ENCODE assay signal across 23 cellular contexts in the genomic region with DNA sequence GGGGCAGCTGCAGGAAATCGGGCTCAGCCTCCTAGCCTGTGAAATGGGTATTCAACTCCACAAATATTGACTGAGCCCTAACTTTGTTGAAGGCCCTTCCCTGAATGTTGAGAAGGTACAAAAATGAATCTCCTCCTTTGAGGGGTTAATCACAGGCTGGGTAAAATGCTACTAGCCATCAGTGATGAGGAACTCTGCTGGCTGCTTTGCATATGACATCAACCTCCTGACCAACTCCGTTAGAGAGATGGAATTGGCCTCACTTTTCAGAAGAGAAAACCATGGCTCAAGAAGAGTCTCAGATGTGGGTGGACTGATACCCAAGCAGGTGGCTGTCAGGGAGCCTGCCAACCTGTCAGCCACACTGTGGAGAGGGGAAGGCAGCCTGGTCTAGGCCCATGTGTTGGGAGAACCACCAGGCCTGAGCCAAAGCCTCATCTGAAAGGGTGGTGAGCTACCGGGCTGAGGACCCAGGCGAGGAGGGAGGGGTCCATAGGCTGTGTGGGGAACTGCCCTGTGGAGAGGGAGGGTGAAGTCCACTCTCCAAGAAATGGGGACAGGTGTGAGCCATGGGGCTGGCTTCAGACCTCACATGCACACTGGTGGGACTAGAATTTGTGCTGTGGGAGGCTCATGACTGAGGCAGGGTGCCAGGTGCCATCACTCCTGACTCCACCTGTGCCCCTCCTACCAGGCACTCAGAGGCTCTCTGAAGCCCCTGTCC. TPM values are rescaled to one million over a fixed set of nuclear protein-coding genes. Genes with fewer than 3 reads are reported as not detected.
A peak's percentile ranks its signal among the peaks of the same experiment; 100 is the strongest.
DNase-seq lines count a peak whose midpoint lies in the region; ATAC-seq, FAIRE-seq and TF ChIP-seq lines count a peak whose summit lies in the region.
"Had no signal": no experiment of that assay in that cellular context is flagged by ENCODE, and none has a peak within 500 bp of the region (broad histone marks: within the 10 kb centered on the region; RNA-seq: fewer than 3 reads in every experiment).

No MANE protein-coding gene starts in this region.

- no peaks in the 10 kb centered on the region for H3K9me3 ChIP-seq in H1 (ENCODE audit: insufficient read depth in 2 of 2, low read depth in 1 of 2, low read length in 1 of 2)
- H3K9me3 ChIP-seq: psoas muscle, SJSA1, uterus had no signal

- no peak overlapping the region for H2BK120ac ChIP-seq in H1 (replicated peaks; ENCODE audit: low read depth, low read length)

- H3K4me2 ChIP-seq in H1 (ENCODE audit: insufficient read depth in 1 of 2, low read depth in 2 of 2, low read length in 2 of 2), result no peak overlapping the region
- H3K4me2 ChIP-seq: hepatocyte had no signal

- no peak overlapping the region for H3K18ac ChIP-seq in H1 (ENCODE audit: extremely low read depth, low read length)

- H3K4me3 ChIP-seq in GM12865 (ENCODE audit: low read depth, low read length) (no peak overlapping the region), H1 (ENCODE audit: extremely low read depth in 1 of 4, insufficient read depth in 2 of 4, low read depth in 3 of 4, low read length in 4 of 4) (no peak overlapping the region)
- H3K4me3 ChIP-seq: coronary artery, hepatocyte, psoas muscle, SJSA1, uterus had no signal

- TF ChIP-seq POLR2A in H1 (IDR thresholded peaks at IDR 0.05; ENCODE audit: control extremely low read depth in 1 of 2, low read depth in 2 of 2, low read length in 2 of 2), result no peak

- DNase-seq in GM12865 (ENCODE audit: low read depth), result peak; percentile 38
- DNase-seq in H1 (ENCODE audit: low read depth in 1 of 2, low spot score in 2 of 2), result no peak
- no peak for DNase-seq in HuH-7.5 (ENCODE audit: low spot score)
- no peak for DNase-seq in C1 segment of cervical spinal cord (lab: John Stamatoyannopoulos, UW)
- DNase-seq: activated CD4-positive, CD25-positive, alpha-beta regulatory T cell; DND-41; KG1; NCI-H1105 treated with DMSO at 0.1 percent for 48 hours; NCI-H524; OCI-M1; psoas muscle; small intestine; stimulated activated CD4-positive, alpha-beta T cell treated with anti-CD3 and anti-CD28 coated beads, Interleukin-4, amount 100 ng/mL, for 4 hours; uterus had no signal

- peaks cover 3% of the 10 kb centered on the region; the same call in 1 of the 2 replicates for H3K79me1 ChIP-seq in H1 (ENCODE audit: low read depth, low read length)

- H3K4me1 ChIP-seq in H1 (replicated peaks in 1 of 4; ENCODE audit: control insufficient read depth in 3 of 4, insufficient read depth in 4 of 4, low read length in 3 of 4), result peaks cover 2 to 9% (median 6%) of the 10 kb centered on the region in 4 experiments
- H3K4me1 ChIP-seq: psoas muscle, SJSA1, uterus had no signal

- no peak overlapping the region for H3K9ac ChIP-seq in H1 (replicated peaks in 1 of 4; ENCODE audit: extremely low read depth in 1 of 4, low read depth in 3 of 4, low read length in 3 of 4)

- H3K79me2 ChIP-seq in H1 (ENCODE audit: control insufficient read depth in 1 of 2, insufficient read depth in 2 of 2, low read length in 2 of 2), result 0 out of 4 replicates have a peak, but pooled peaks cover 0 to under 1% of the 10 kb centered on the region in 2 experiments
- H3K79me2 ChIP-seq: hepatocyte had no signal

- WGBS in H1 (ENCODE audit: extremely low coverage in 1 of 2, insufficient coverage in 1 of 2, insufficient read length in 1 of 2, insufficient replicate concordance in 2 of 2, low coverage in 1 of 2, low lambda C conversion rate in 2 of 2, missing lambda C conversion rate in 1 of 2), 2 experiments, result 85% methylated on average over 4 of the region's 4 CpGs; no CpG with 5 or more reads in 1 of the 2 experiments

- TF ChIP-seq RAD21 in H1 (IDR thresholded peaks at IDR 0.05 in 1 of 2, conservative IDR thresholded peaks at IDR 0.05 in 1 of 2; ENCODE audit: low read depth in 2 of 2, low read length in 2 of 2), result no peak

- TF ChIP-seq CTCF in GM12865 (IDR thresholded peaks at IDR 0.05; ENCODE audit: insufficient read depth, low read depth, low read length, missing control alignments) (no peak), H1 (IDR thresholded peaks at IDR 0.05; ENCODE audit: control extremely low read depth in 1 of 3, insufficient read depth in 1 of 3, low read depth in 1 of 3, low read length in 3 of 3) (no peak)

- H3K27me3 ChIP-seq in H1 (replicated peaks in 1 of 4; ENCODE audit: control insufficient read depth in 3 of 4, extremely low read depth in 1 of 4, insufficient read depth in 3 of 4, low read length in 3 of 4), result no peaks in the 10 kb centered on the region
- H3K27me3 ChIP-seq: hepatocyte, SJSA1, uterus had no signal

- no peak overlapping the region for H2AK5ac ChIP-seq in H1 (ENCODE audit: low read depth, low read length)

- H2BK5ac ChIP-seq in H1 (ENCODE audit: low read depth, low read length), result no peak overlapping the region

- H4K5ac ChIP-seq in H1 (ENCODE audit: insufficient read length, low read depth, low read length), result no peak overlapping the region

- H3K27ac ChIP-seq in H1 (ENCODE audit: low read depth, low read length), result no peak overlapping the region
- H3K27ac ChIP-seq: coronary artery, hepatocyte, psoas muscle, SJSA1, uterus had no signal

- no peak for ATAC-seq in GM21529 (IDR thresholded peaks at IDR 0.05; ENCODE audit: unreplicated experiment)
- ATAC-seq: psoas muscle had no signal

- H3K27ac Mint-ChIP-seq in IgD-negative memory B cell, result peak overlapping the region in 2 of 3 donors; percentile 31 to 55
- H3K27ac Mint-ChIP-seq: activated T-helper 2 cell treated with anti-CD3 and anti-CD28 coated beads, Interferon-gamma antibody, Interleukin-2, Interleukin-4, amounts not matched to agents 10 μg/mL and 5 μg/mL and 100 μg/mL, durations not matched to agents 14 hours and 24 hours and 36 hours; brain; T-helper 2 cell treated with Interferon-gamma antibody and Interleukin-4, amounts not matched to agents 5 μg/mL and 100 μg/mL, for 36 hours had no signal

- no peaks in the 10 kb centered on the region for H3K23me2 ChIP-seq in H1 (ENCODE audit: low read depth, low read length)

- H2BK15ac ChIP-seq in H1 (ENCODE audit: low read length), result no peak overlapping the region

- CTCF ChIA-PET in H1 (lab: Charles Lee; ENCODE audit: partially characterized antibody), result interaction anchor here (0.5 to 1.5 kb wide), 4 partner anchors 10 to 367 kb away, joined by 3 to 9 read pairs (median 4); a partner anchor contains a TSS

- H3K4ac ChIP-seq in H1 (replicated peaks; ENCODE audit: insufficient read length, low read depth, low read length), result no peak overlapping the region

- no peak overlapping the region for H3K23ac ChIP-seq in H1 (ENCODE audit: insufficient read length)

- H3K36me3 ChIP-seq in H1 (ENCODE audit: control insufficient read depth in 2 of 4, insufficient read depth in 4 of 4, low read length in 3 of 4), result peaks cover 0 to 8% (median 6%) of the 10 kb centered on the region in 4 experiments; a peak in 5 of 8 replicates
- H3K36me3 ChIP-seq: uterus had no signal

- TF ChIP-seq EP300 in H1 (IDR thresholded peaks at IDR 0.05; ENCODE audit: borderline replicate concordance in 1 of 2, low read depth in 2 of 2, low read length in 2 of 2), result no peak

- H3K14ac ChIP-seq in H1 (ENCODE audit: insufficient read length), result no peak overlapping the region

- H2BK12ac ChIP-seq in H1 (ENCODE audit: low read depth, low read length), result no peak overlapping the region; the same call in 1 of the 2 replicates

- H2BK20ac ChIP-seq in H1 (ENCODE audit: low read length), result no peak overlapping the region

- POLR2A ChIA-PET in H1 (lab: Charles Lee; ENCODE audit: partially characterized antibody), result interaction anchor here (0.6 to 21.6 kb wide), 7 partner anchors 8 to 429 kb away, joined by 3 to 230 read pairs (median 3); a partner anchor contains a TSS

- peak overlapping the region; percentile 40; the same call in 1 of the 2 replicates for H4K8ac ChIP-seq in H1 (ENCODE audit: extremely low read depth, insufficient read depth, low read length)

- peak overlapping the region in 1 of 4 donors; percentile 12 for H3K4me3 Mint-ChIP-seq in IgD-negative memory B cell
- H3K4me3 Mint-ChIP-seq: brain; T-helper 2 cell treated with Interferon-gamma antibody and Interleukin-4, amounts not matched to agents 5 μg/mL and 100 μg/mL, for 36 hours had no signal

- H3K27me3 Mint-ChIP-seq in IgD-negative memory B cell, result no peaks in the 10 kb centered on the region
- H3K27me3 Mint-ChIP-seq: brain had no signal

- no peaks in the 10 kb centered on the region for H3K36me3 Mint-ChIP-seq in IgD-negative memory B cell
- H3K36me3 Mint-ChIP-seq: brain had no signal

- no peak for FAIRE-seq in H1 (lab: Jason Lieb, UNC)
- FAIRE-seq: islet of Langerhans, small intestine had no signal

- peaks cover 5 to 9% (median 6%) of the 10 kb centered on the region in 3 donors for H3K4me1 Mint-ChIP-seq in IgD-negative memory B cell
- H3K4me1 Mint-ChIP-seq: brain had no signal

- H2AFZ ChIP-seq in H1 (ENCODE audit: low read length), result no peak overlapping the region
- H2AFZ ChIP-seq: hepatocyte had no signal

- H3K56ac ChIP-seq in H1 (replicated peaks; ENCODE audit: insufficient read length, low read depth, low read length), result no peak overlapping the region

- peaks cover 0 to 3% of the 10 kb centered on the region in 2 experiments for H4K20me1 ChIP-seq in H1 (replicated peaks in 1 of 2; ENCODE audit: control insufficient read depth in 1 of 2, insufficient read depth in 2 of 2, low read length in 2 of 2)

- no peaks in the 10 kb centered on the region for H3K9me3 Mint-ChIP-seq in IgD-negative memory B cell
- H3K9me3 Mint-ChIP-seq: activated T-helper 2 cell treated with anti-CD3 and anti-CD28 coated beads, Interferon-gamma antibody, Interleukin-2, Interleukin-4, amounts not matched to agents 10 μg/mL and 5 μg/mL and 100 μg/mL, durations not matched to agents 14 hours and 24 hours and 36 hours; brain; T-helper 2 cell treated with Interferon-gamma antibody and Interleukin-4, amounts not matched to agents 5 μg/mL and 100 μg/mL, for 36 hours had no signal

- H4K91ac ChIP-seq in H1 (replicated peaks; ENCODE audit: insufficient read length, low read length), result no peak overlapping the region

RNA-seq across cellular contexts. Expression of a gene that starts 11.8 kb away (rescaled TPM):
- polyA plus RNA-seq in IgD-negative memory B cell (2.0 TPM), H1 (2011; rRNA removed) (39.2 and 53.7 TPM in 2 replicates)
- total RNA-seq in H1 (2021; fragmentation: NEBNext Ultra II Directional; extraction: Animal tissue kit (Norgen Biotek cat#: 25700)), result 87.0 and 90.0 TPM in 2 replicates
- polyA plus RNA-seq in H1 (2011; cell fraction: cytosol; rRNA removed), result 60.2 TPM
- 77.0 TPM for polyA plus RNA-seq in H1 (2011; cell fraction: nucleus; rRNA removed)
- 76.4 to 81.1 TPM (median 78.9 TPM) in 4 replicates for polyA plus RNA-seq in H1 (2012, experiment 1 of 2)
- polyA plus RNA-seq in H1 (2012, experiment 2 of 2), result 74.2 TPM
- 48.2 TPM for polyA plus RNA-seq in H1 (2013, experiment 1 of 2)
- 49.9 TPM for polyA plus RNA-seq in H1 (2013, experiment 2 of 2)
- 35.7 and 48.7 TPM in 2 replicates for polyA minus RNA-seq in H1 (2011; rRNA and poly(A)+ RNA removed)
- polyA minus RNA-seq in H1 (2011; cell fraction: cytosol; rRNA and poly(A)+ RNA removed), result 26.7 TPM
- 34.7 TPM for polyA minus RNA-seq in H1 (2011; cell fraction: nucleus; rRNA and poly(A)+ RNA removed)

RNA-seq across cellular contexts. Expression of a gene that starts 12.0 kb away (rescaled TPM):
- polyA plus RNA-seq in IgD-negative memory B cell (36.4 TPM), H1 (2011; rRNA removed) (76.8 and 103 TPM in 2 replicates)
- 21.4 and 21.5 TPM in 2 replicates for total RNA-seq in H1 (2021; fragmentation: NEBNext Ultra II Directional; extraction: Animal tissue kit (Norgen Biotek cat#: 25700))
- polyA plus RNA-seq in H1 (2011; cell fraction: cytosol; rRNA removed), result 34.0 TPM
- polyA plus RNA-seq in H1 (2011; cell fraction: nucleus; rRNA removed), result 53.5 TPM
- 18.1 to 31.4 TPM (median 28.3 TPM) in 4 replicates for polyA plus RNA-seq in H1 (2012, experiment 1 of 2)
- polyA plus RNA-seq in H1 (2012, experiment 2 of 2), result 36.8 TPM
- 29.6 TPM for polyA plus RNA-seq in H1 (2013, experiment 1 of 2)
- polyA plus RNA-seq in H1 (2013, experiment 2 of 2), result 26.8 TPM
- 20.3 and 23.4 TPM in 2 replicates for polyA minus RNA-seq in H1 (2011; rRNA and poly(A)+ RNA removed)
- polyA minus RNA-seq in H1 (2011; cell fraction: cytosol; rRNA and poly(A)+ RNA removed), result 13.9 TPM
- 21.1 TPM for polyA minus RNA-seq in H1 (2011; cell fraction: nucleus; rRNA and poly(A)+ RNA removed)

RNA-seq across cellular contexts. Expression of a gene that starts 13.7 kb away (rescaled TPM):
- polyA plus RNA-seq in IgD-negative memory B cell (21.5 TPM), H1 (2011; rRNA removed) (9.9 and 12.6 TPM in 2 replicates)
- total RNA-seq in H1 (2021; fragmentation: NEBNext Ultra II Directional; extraction: Animal tissue kit (Norgen Biotek cat#: 25700)), result 7.5 and 8.1 TPM in 2 replicates
- polyA plus RNA-seq in H1 (2011; cell fraction: cytosol; rRNA removed), result 11.1 TPM
- polyA plus RNA-seq in H1 (2011; cell fraction: nucleus; rRNA removed), result 29.3 TPM
- 7.0 to 9.4 TPM (median 7.7 TPM) in 4 replicates for polyA plus RNA-seq in H1 (2012, experiment 1 of 2)
- 6.5 TPM for polyA plus RNA-seq in H1 (2012, experiment 2 of 2)
- 3.9 TPM for polyA plus RNA-seq in H1 (2013, experiment 1 of 2)
- 3.5 TPM for polyA plus RNA-seq in H1 (2013, experiment 2 of 2)
- polyA minus RNA-seq in H1 (2011; rRNA and poly(A)+ RNA removed), result 2.7 and 9.6 TPM in 2 replicates
- polyA minus RNA-seq in H1 (2011; cell fraction: cytosol; rRNA and poly(A)+ RNA removed), result 2.8 TPM
- polyA minus RNA-seq in H1 (2011; cell fraction: nucleus; rRNA and poly(A)+ RNA removed), result 3.5 TPM
- total RNA-seq: SJSA1 had no signal
- polyA plus RNA-seq: hepatocyte had no signal

RNA-seq across cellular contexts. Expression of a gene that starts 23.9 kb away (rescaled TPM):
- 88.2 TPM for polyA plus RNA-seq in IgD-negative memory B cell
- 97.4 and 108 TPM in 2 replicates for total RNA-seq in H1 (2021; fragmentation: NEBNext Ultra II Directional; extraction: Animal tissue kit (Norgen Biotek cat#: 25700))
- polyA plus RNA-seq in H1 (2011; rRNA removed), result 142 and 193 TPM in 2 replicates
- 143 TPM for polyA plus RNA-seq in H1 (2011; cell fraction: cytosol; rRNA removed)
- polyA plus RNA-seq in H1 (2011; cell fraction: nucleus; rRNA removed), result 268 TPM
- 70.1 to 114 TPM (median 112 TPM) in 4 replicates for polyA plus RNA-seq in H1 (2012, experiment 1 of 2)
- 116 TPM for polyA plus RNA-seq in H1 (2012, experiment 2 of 2)
- 43.6 TPM for polyA plus RNA-seq in H1 (2013, experiment 1 of 2)
- 40.8 TPM for polyA plus RNA-seq in H1 (2013, experiment 2 of 2)
- 146 and 170 TPM in 2 replicates for polyA minus RNA-seq in H1 (2011; rRNA and poly(A)+ RNA removed)
- 231 TPM for polyA minus RNA-seq in H1 (2011; cell fraction: cytosol; rRNA and poly(A)+ RNA removed)
- 108 TPM for polyA minus RNA-seq in H1 (2011; cell fraction: nucleus; rRNA and poly(A)+ RNA removed)

RNA-seq across cellular contexts. Expression of a gene that starts 31.1 kb away (rescaled TPM):
- polyA plus RNA-seq in IgD-negative memory B cell, result 7.2 TPM
- 19.4 and 23.3 TPM in 2 replicates for total RNA-seq in H1 (2021; fragmentation: NEBNext Ultra II Directional; extraction: Animal tissue kit (Norgen Biotek cat#: 25700))
- polyA plus RNA-seq in H1 (2011; rRNA removed), result 25.8 and 41.3 TPM in 2 replicates
- 27.5 TPM for polyA plus RNA-seq in H1 (2011; cell fraction: cytosol; rRNA removed)
- polyA plus RNA-seq in H1 (2011; cell fraction: nucleus; rRNA removed), result 27.6 TPM
- 10.1 to 20.1 TPM (median 18.5 TPM) in 4 replicates for polyA plus RNA-seq in H1 (2012, experiment 1 of 2)
- polyA plus RNA-seq in H1 (2012, experiment 2 of 2), result 13.0 TPM
- 16.0 TPM for polyA plus RNA-seq in H1 (2013, experiment 1 of 2)
- polyA plus RNA-seq in H1 (2013, experiment 2 of 2), result 15.8 TPM
- polyA minus RNA-seq in H1 (2011; rRNA and poly(A)+ RNA removed), result 3.8 and 5.2 TPM in 2 replicates
- polyA minus RNA-seq in H1 (2011; cell fraction: cytosol; rRNA and poly(A)+ RNA removed), result 14.0 TPM
- 11.7 TPM for polyA minus RNA-seq in H1 (2011; cell fraction: nucleus; rRNA and poly(A)+ RNA removed)

Comparison
In these comparisons a context has a peak if more than half of its experiments do, and no peak if none do; other contexts are left out.
1. RNA of a gene that starts 11.8 kb away (polyA plus RNA-seq): 39.2 to 81.1 TPM in H1; 2.0 TPM in IgD-negative memory B cell (single experiment); every median in the first group is over 10 times any median in the second.